ENCODE assay signal across 2 cellular contexts in the genomic region with DNA sequence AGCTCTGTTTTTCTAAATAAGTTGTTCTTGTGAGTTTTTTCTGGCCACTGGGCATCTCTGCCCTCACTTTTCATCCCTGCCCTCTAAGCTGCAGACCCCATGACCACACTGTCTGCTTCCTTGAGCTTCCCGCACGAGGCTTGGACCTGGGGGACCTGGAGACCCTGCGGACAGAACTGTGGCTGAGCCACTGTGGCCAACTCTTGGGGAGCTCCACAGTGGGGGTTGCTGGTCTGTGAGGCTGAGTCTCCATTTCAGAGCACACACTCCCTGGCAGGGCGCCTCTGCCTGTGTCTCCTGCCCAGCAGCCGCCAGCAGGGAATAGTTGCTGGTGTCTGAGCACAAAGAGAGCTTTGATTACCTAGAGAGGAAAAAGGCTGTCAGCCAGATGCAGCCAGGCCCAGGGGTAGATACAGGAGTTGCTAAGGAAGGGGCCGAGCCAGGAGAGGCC.
TF ChIP-seq lines count a peak whose summit lies in the region.

No MANE protein-coding gene starts in this region.

TF ChIP-seq in A549, 52 proteins besides CTCF, POLR2A, EP300 and RAD21:
- no peak for TF ChIP-seq HOXB13 (CRISPR knock-in tag; IDR thresholded peaks at IDR 0.05; ENCODE audit: low read depth)
- TF ChIP-seq ESRRA (IDR thresholded peaks at IDR 0.05; ENCODE audit: borderline replicate concordance, low read length) = no peak
- TF ChIP-seq FOSB (CRISPR knock-in tag; IDR thresholded peaks at IDR 0.05) = no peak
- no peak for TF ChIP-seq RNF2 (IDR thresholded peaks at IDR 0.05; ENCODE audit: borderline replicate concordance, low read depth)
- TF ChIP-seq, protein P1, sequence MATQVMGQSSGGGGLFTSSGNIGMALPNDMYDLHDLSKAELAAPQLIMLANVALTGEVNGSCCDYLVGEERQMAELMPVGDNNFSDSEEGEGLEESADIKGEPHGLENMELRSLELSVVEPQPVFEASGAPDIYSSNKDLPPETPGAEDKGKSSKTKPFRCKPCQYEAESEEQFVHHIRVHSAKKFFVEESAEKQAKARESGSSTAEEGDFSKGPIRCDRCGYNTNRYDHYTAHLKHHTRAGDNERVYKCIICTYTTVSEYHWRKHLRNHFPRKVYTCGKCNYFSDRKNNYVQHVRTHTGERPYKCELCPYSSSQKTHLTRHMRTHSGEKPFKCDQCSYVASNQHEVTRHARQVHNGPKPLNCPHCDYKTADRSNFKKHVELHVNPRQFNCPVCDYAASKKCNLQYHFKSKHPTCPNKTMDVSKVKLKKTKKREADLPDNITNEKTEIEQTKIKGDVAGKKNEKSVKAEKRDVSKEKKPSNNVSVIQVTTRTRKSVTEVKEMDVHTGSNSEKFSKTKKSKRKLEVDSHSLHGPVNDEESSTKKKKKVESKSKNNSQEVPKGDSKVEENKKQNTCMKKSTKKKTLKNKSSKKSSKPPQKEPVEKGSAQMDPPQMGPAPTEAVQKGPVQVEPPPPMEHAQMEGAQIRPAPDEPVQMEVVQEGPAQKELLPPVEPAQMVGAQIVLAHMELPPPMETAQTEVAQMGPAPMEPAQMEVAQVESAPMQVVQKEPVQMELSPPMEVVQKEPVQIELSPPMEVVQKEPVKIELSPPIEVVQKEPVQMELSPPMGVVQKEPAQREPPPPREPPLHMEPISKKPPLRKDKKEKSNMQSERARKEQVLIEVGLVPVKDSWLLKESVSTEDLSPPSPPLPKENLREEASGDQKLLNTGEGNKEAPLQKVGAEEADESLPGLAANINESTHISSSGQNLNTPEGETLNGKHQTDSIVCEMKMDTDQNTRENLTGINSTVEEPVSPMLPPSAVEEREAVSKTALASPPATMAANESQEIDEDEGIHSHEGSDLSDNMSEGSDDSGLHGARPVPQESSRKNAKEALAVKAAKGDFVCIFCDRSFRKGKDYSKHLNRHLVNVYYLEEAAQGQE (IDR thresholded peaks at IDR 0.05) = no peak
- TF ChIP-seq MAFK (IDR thresholded peaks at IDR 0.05; ENCODE audit: partially characterized antibody) = no peak
- no peak for TF ChIP-seq CHD4 (IDR thresholded peaks at IDR 0.05; ENCODE audit: borderline replicate concordance)
- no peak for TF ChIP-seq CBX2 (IDR thresholded peaks at IDR 0.05; ENCODE audit: borderline replicate concordance, low read depth)
- no peak for TF ChIP-seq HEYL (CRISPR knock-in tag; IDR thresholded peaks at IDR 0.05)

TF ChIP-seq in H1, 55 proteins besides CTCF, POLR2A, EP300 and RAD21:
- TF ChIP-seq JUND (IDR thresholded peaks at IDR 0.05; ENCODE audit: low read length) (no peak), KDM5A (IDR thresholded peaks at IDR 0.05; ENCODE audit: low read length) (no peak), SIN3A (conservative IDR thresholded peaks at IDR 0.05 in 1 of 2, IDR thresholded peaks at IDR 0.05 in 1 of 2; ENCODE audit: low read depth in 1 of 2, low read length in 2 of 2) (no peak), RNF2 (IDR thresholded peaks at IDR 0.05; ENCODE audit: borderline replicate concordance, low read depth, low read length, missing control alignments, poor library complexity, severe bottlenecking) (no peak)
